1 cellular context compared by ENCODE assay signal in genomic region chr1:61449410-61449809, GRCh38.
TF ChIP-seq lines count a peak whose summit lies in the region.

No MANE protein-coding gene starts in this region.

TF ChIP-seq in GM23338, 12 proteins besides CTCF, POLR2A, EP300 and RAD21 (continued from another document):
- no peak for TF ChIP-seq CREB1 (CRISPR knock-in tag; IDR thresholded peaks at IDR 0.05; ENCODE audit: low read depth)
- TF ChIP-seq, protein P1, sequence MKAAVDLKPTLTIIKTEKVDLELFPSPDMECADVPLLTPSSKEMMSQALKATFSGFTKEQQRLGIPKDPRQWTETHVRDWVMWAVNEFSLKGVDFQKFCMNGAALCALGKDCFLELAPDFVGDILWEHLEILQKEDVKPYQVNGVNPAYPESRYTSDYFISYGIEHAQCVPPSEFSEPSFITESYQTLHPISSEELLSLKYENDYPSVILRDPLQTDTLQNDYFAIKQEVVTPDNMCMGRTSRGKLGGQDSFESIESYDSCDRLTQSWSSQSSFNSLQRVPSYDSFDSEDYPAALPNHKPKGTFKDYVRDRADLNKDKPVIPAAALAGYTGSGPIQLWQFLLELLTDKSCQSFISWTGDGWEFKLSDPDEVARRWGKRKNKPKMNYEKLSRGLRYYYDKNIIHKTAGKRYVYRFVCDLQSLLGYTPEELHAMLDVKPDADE (IDR thresholded peaks at IDR 0.05) = no peak
- no peak for TF ChIP-seq STAT1 (IDR thresholded peaks at IDR 0.05; ENCODE audit: unreplicated experiment)
- TF ChIP-seq ZNF114 (CRISPR knock-in tag; IDR thresholded peaks at IDR 0.05) = no peak
- TF ChIP-seq REST (IDR thresholded peaks at IDR 0.05; ENCODE audit: unreplicated experiment) = no peak
- no peak for TF ChIP-seq NANOG (IDR thresholded peaks at IDR 0.05; ENCODE audit: borderline replicate concordance)
TF ChIP-seq in GM23338: peak in this region for 0.
